Comparison of ENCODE assay signal across 21 cellular contexts in genomic region chr5:112240011-112240410, GRCh38.
A peak's percentile ranks its signal among the peaks of the same experiment; 100 is the strongest.
DNase-seq lines count a peak whose midpoint lies in the region; ATAC-seq and TF ChIP-seq lines count a peak whose summit lies in the region.
"Had no signal": no experiment of that assay in that cellular context is flagged by ENCODE, and none has a peak within 500 bp of the region (broad histone marks: within the 10 kb centered on the region; RNA-seq: fewer than 3 reads in every experiment).

No MANE protein-coding gene starts in this region.

- no peak overlapping the region for H3K27ac ChIP-seq in GM23338 (ENCODE audit: low read depth)
- H3K27ac ChIP-seq: brain microvascular endothelial cell, neutrophil, sigmoid colon, upper lobe of left lung had no signal

- H3K36me3 Mint-ChIP-seq in GM23338 (ENCODE audit: low read depth): no peaks in the 10 kb centered on the region
- H3K36me3 Mint-ChIP-seq: activated naive CD4-positive, alpha-beta T cell treated with anti-CD3 and anti-CD28 coated beads, Interleukin-2, amount 50 U/mL, for 24 hours; stimulated activated effector memory CD8-positive, alpha-beta T cell treated with anti-CD3 and anti-CD28 coated beads, Interleukin-12 subunit alpha, Interleukin-12 subunit beta, amount 100 ng/mL, for 72 hours had no signal

- H3K4me1 ChIP-seq in GM23338 (ENCODE audit: insufficient read depth): peaks cover 11% of the 10 kb centered on the region
- H3K4me1 ChIP-seq: sigmoid colon, upper lobe of left lung had no signal

- H2AFZ ChIP-seq in GM23338: no peak overlapping the region

- H3K79me2 ChIP-seq in GM23338 (replicated peaks; ENCODE audit: insufficient read depth): no peaks in the 10 kb centered on the region

- H3K4me1 Mint-ChIP-seq in GM23338: peaks cover 28% of the 10 kb centered on the region
- H3K4me1 Mint-ChIP-seq: activated CD4-positive, alpha-beta T cell treated with anti-CD3 and anti-CD28 coated beads, Interleukin-2, amount 10 ng/mL, durations not matched to agents 24 days and 14 days; activated naive CD4-positive, alpha-beta T cell treated with anti-CD3 and anti-CD28 coated beads, Interleukin-2, amount 50 U/mL, for 24 hours; stimulated activated effector memory CD8-positive, alpha-beta T cell treated with anti-CD3 and anti-CD28 coated beads, Interleukin-12 subunit alpha, Interleukin-12 subunit beta, amount 100 ng/mL, for 72 hours had no signal

- H3K4me3 Mint-ChIP-seq in GM23338: no peak overlapping the region
- H3K4me3 Mint-ChIP-seq: activated CD4-positive, alpha-beta T cell treated with anti-CD3 and anti-CD28 coated beads, Interleukin-2, amount 10 ng/mL, durations not matched to agents 24 days and 14 days; activated naive CD4-positive, alpha-beta T cell treated with anti-CD3 and anti-CD28 coated beads, Interleukin-2, amount 50 U/mL, for 24 hours; stimulated activated effector memory CD8-positive, alpha-beta T cell treated with anti-CD3 and anti-CD28 coated beads, Interleukin-12 subunit alpha, Interleukin-12 subunit beta, amount 100 ng/mL, for 72 hours; T-helper 2 cell treated with Interferon-gamma antibody and Interleukin-4, amounts not matched to agents 5 μg/mL and 100 μg/mL, for 36 hours had no signal

- no peak overlapping the region for H3K4me3 ChIP-seq in GM23338
- H3K4me3 ChIP-seq: HAP-1, sigmoid colon, upper lobe of left lung had no signal

- H3K27me3 ChIP-seq in GM23338 (ENCODE audit: insufficient read depth): no peaks in the 10 kb centered on the region
- H3K27me3 ChIP-seq: brain microvascular endothelial cell, neutrophil, sigmoid colon, upper lobe of left lung had no signal

- TF ChIP-seq CTCF in GM23338 (conservative IDR thresholded peaks at IDR 0.05; ENCODE audit: low read depth in 2 of 2): peak; percentile 10 to 58; a peak in 2 of 4 replicates

- ATAC-seq in GM23338 (peak; percentile 62), GM21381 (IDR thresholded peaks at IDR 0.05; ENCODE audit: unreplicated experiment) (no peak)
- ATAC-seq: stimulated activated effector memory CD8-positive, alpha-beta T cell treated with anti-CD3 and anti-CD28 coated beads, Interleukin-12 subunit alpha, Interleukin-12 subunit beta, amount 100 ng/mL, for 72 hours had no signal

- no peak overlapping the region for H3K4me2 ChIP-seq in GM23338

- H3K9me2 ChIP-seq in GM23338 (ENCODE audit: insufficient read depth): no peaks in the 10 kb centered on the region

- DNase-seq in ACHN (peak; percentile 75), GM23338 (ENCODE audit: low spot score) (peak; percentile 34), SK-MEL-5 (ENCODE audit: low read depth, low spot score) (peak; percentile 35), kidney tubule cell (ENCODE audit: low spot score) (peak; percentile 87), GDM1 (lab: John Stamatoyannopoulos, UW) (no peak), NCI-H69 (lab: John Stamatoyannopoulos, UW) (no peak)
- DNase-seq in activated CD4-positive, alpha-beta T cell treated with anti-CD3 and anti-CD28 coated beads, Interleukin-2, amount 50 U/mL, for 48 hours: no peak
- DNase-seq: activated CD4-positive, alpha-beta T cell treated with anti-CD3 and anti-CD28 coated beads, Interleukin-2, amount 10 ng/mL, durations not matched to agents 24 days and 14 days; brain microvascular endothelial cell; DMS 273 treated with DMSO at 0.1 percent for 48 hours; KBM-7; NCI-H146; NCI-H524 treated with DMSO at 0.1 percent for 48 hours; sigmoid colon; upper lobe of left lung had no signal

- no peaks in the 10 kb centered on the region for H3K36me3 ChIP-seq in GM23338 (ENCODE audit: insufficient read depth)
- H3K36me3 ChIP-seq: brain microvascular endothelial cell, HAP-1, neutrophil, sigmoid colon had no signal

- no peaks in the 10 kb centered on the region for H3K27me3 Mint-ChIP-seq in GM23338 (ENCODE audit: insufficient read depth, low read depth, poor library complexity)

- 0 out of 2 replicates have a peak overlapping the region, but pooled peaks have one; percentile 11 for H3K27ac Mint-ChIP-seq in GM23338
- H3K27ac Mint-ChIP-seq: activated CD4-positive, alpha-beta T cell treated with anti-CD3 and anti-CD28 coated beads, Interleukin-2, amount 10 ng/mL, durations not matched to agents 24 days and 14 days; activated naive CD4-positive, alpha-beta T cell treated with anti-CD3 and anti-CD28 coated beads, Interleukin-2, amount 50 U/mL, for 24 hours; stimulated activated effector memory CD8-positive, alpha-beta T cell treated with anti-CD3 and anti-CD28 coated beads, Interleukin-12 subunit alpha, Interleukin-12 subunit beta, amount 100 ng/mL, for 72 hours; T-helper 2 cell treated with Interferon-gamma antibody and Interleukin-4, amounts not matched to agents 5 μg/mL and 100 μg/mL, for 36 hours had no signal

- in situ Hi-C loops in ACHN (cut with HindIII; ENCODE audit: low pct_ligation_motif_present, low pct_unique_long_range_greater_than_20kb, low sequenced_read_pairs): no loop called here
- in situ Hi-C loops in SK-MEL-5 (cut with HindIII; ENCODE audit: low pct_unique_long_range_greater_than_20kb, low sequenced_read_pairs): no loop called here

- no peaks in the 10 kb centered on the region for H3K9me3 Mint-ChIP-seq in GM23338
- H3K9me3 Mint-ChIP-seq: activated CD4-positive, alpha-beta T cell treated with anti-CD3 and anti-CD28 coated beads, Interleukin-2, amount 10 ng/mL, durations not matched to agents 24 days and 14 days; activated naive CD4-positive, alpha-beta T cell treated with anti-CD3 and anti-CD28 coated beads, Interleukin-2, amount 50 U/mL, for 24 hours; stimulated activated effector memory CD8-positive, alpha-beta T cell treated with anti-CD3 and anti-CD28 coated beads, Interleukin-12 subunit alpha, Interleukin-12 subunit beta, amount 100 ng/mL, for 72 hours; T-helper 2 cell treated with Interferon-gamma antibody and Interleukin-4, amounts not matched to agents 5 μg/mL and 100 μg/mL, for 36 hours had no signal

- no peaks in the 10 kb centered on the region for H4K20me1 ChIP-seq in GM23338 (replicated peaks; ENCODE audit: insufficient read depth)

- H3F3A ChIP-seq in GM23338 (replicated peaks; ENCODE audit: low read depth): no peaks in the 10 kb centered on the region

TF ChIP-seq in GM23338, 12 proteins besides CTCF, POLR2A, EP300 and RAD21 (continues in another document):
- TF ChIP-seq, protein P1, sequence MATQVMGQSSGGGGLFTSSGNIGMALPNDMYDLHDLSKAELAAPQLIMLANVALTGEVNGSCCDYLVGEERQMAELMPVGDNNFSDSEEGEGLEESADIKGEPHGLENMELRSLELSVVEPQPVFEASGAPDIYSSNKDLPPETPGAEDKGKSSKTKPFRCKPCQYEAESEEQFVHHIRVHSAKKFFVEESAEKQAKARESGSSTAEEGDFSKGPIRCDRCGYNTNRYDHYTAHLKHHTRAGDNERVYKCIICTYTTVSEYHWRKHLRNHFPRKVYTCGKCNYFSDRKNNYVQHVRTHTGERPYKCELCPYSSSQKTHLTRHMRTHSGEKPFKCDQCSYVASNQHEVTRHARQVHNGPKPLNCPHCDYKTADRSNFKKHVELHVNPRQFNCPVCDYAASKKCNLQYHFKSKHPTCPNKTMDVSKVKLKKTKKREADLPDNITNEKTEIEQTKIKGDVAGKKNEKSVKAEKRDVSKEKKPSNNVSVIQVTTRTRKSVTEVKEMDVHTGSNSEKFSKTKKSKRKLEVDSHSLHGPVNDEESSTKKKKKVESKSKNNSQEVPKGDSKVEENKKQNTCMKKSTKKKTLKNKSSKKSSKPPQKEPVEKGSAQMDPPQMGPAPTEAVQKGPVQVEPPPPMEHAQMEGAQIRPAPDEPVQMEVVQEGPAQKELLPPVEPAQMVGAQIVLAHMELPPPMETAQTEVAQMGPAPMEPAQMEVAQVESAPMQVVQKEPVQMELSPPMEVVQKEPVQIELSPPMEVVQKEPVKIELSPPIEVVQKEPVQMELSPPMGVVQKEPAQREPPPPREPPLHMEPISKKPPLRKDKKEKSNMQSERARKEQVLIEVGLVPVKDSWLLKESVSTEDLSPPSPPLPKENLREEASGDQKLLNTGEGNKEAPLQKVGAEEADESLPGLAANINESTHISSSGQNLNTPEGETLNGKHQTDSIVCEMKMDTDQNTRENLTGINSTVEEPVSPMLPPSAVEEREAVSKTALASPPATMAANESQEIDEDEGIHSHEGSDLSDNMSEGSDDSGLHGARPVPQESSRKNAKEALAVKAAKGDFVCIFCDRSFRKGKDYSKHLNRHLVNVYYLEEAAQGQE (IDR thresholded peaks at IDR 0.05; ENCODE audit: unreplicated experiment): no peak
- TF ChIP-seq CREB1 (CRISPR knock-in tag; IDR thresholded peaks at IDR 0.05; ENCODE audit: low read depth) (no peak), NANOG (IDR thresholded peaks at IDR 0.05; ENCODE audit: borderline replicate concordance) (no peak), ZNF114 (CRISPR knock-in tag; IDR thresholded peaks at IDR 0.05) (no peak), EZH2 (IDR thresholded peaks at IDR 0.05; ENCODE audit: low read depth, unreplicated experiment) (no peak), EZH2phosphoT487 (IDR thresholded peaks at IDR 0.05; ENCODE audit: unreplicated experiment) (no peak)
- TF ChIP-seq, protein P2, sequence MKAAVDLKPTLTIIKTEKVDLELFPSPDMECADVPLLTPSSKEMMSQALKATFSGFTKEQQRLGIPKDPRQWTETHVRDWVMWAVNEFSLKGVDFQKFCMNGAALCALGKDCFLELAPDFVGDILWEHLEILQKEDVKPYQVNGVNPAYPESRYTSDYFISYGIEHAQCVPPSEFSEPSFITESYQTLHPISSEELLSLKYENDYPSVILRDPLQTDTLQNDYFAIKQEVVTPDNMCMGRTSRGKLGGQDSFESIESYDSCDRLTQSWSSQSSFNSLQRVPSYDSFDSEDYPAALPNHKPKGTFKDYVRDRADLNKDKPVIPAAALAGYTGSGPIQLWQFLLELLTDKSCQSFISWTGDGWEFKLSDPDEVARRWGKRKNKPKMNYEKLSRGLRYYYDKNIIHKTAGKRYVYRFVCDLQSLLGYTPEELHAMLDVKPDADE (IDR thresholded peaks at IDR 0.05): no peak

Comparison
In these comparisons a context has a peak if more than half of its experiments do, and no peak if none do; other contexts are left out.
1. DNase-seq: peak in ACHN (single experiment), GM23338 (single experiment), SK-MEL-5 (single experiment) and kidney tubule cell (single experiment); none in GDM1 (single experiment), activated CD4-positive, alpha-beta T cell treated with anti-CD3 and anti-CD28 coated beads, Interleukin-2, amount 50 U/mL, for 48 hours (0 of 2) and NCI-H69 (single experiment).